Comparison of ENCODE assay signal across 8 cellular contexts in the genomic region with DNA sequence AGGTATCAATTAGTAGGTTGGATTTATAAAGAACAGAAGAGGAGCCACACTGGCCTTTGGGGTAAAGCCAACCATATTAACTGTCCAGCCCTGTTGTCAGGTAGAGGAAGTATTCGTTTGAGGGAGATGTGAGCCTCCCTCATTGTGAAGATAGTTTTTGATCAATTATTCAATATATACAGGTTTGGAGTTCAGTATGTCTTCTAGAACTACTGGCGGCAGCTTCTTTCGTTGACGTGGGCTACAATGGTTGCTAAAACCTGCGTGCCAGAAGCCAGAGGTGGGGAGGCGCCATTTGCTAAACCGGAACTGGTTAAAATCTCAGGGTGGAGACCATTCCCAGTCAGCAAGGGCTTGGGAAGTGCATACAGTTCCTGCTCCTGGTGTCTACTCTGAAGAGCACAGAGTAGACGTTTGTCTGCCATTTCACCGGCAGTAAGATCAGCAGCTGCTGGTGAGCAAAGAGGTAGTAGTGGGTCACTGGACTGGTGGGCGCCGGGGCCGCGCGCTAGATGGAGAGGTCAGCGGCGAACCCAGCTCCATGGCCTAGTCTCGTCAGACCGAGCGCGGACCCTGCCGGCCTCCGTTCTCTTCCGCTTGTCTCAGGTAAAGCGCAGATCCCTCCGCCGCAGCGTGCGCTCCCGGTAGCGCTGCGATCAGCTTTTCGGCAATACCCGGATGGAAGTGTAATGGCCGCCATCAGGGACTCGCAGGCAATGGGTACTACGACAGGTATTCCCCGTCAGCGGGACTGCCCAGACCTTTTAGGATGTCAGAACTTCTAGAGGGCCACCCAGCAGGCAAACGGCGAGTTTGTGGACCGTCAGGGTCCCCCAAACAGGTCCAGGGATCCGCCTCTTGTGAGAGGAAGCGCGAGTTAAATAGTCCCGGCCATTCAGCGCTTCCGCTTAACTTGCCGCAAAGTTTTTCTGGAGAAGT.
DNase-seq lines count a peak whose midpoint lies in the region; ATAC-seq, FAIRE-seq and TF ChIP-seq lines count a peak whose summit lies in the region.

Gene ZNF518A, plus strand, starts transcription at position 911 of the 939 bp plus-strand sequence. CDS start 26,026 bp downstream, outside the sequence.

- ATAC-seq in HG02943 (IDR thresholded peaks at IDR 0.05; ENCODE audit: low read depth, unreplicated experiment), result peak; percentile 75

- in situ Hi-C loops in astrocyte of the cerebellum (cut with HindIII; ENCODE audit: low sequenced_read_pairs), result no loop called here

- FAIRE-seq in GM18507 (lab: Jason Lieb, UNC), result peak; percentile 98

- H3K4me3 ChIP-seq in astrocyte of the cerebellum (ENCODE audit: low read depth, low read length), result peak within 1 kb of the TSS; percentile 69

- DNase-seq in GM18507 (ENCODE audit: extremely low spot score, insufficient read length, low read depth) (peak; percentile 73), NCI-H187 treated with DMSO at 0.1 percent for 48 hours (lab: John Stamatoyannopoulos, UW) (peak; percentile 16), T-helper 9 cell (peak; percentile 77), astrocyte of the cerebellum (ENCODE audit: low read depth) (peak; percentile 95), hippocampal formation (lab: John Stamatoyannopoulos, UW) (peak; percentile 83 to 87), retina (peak; percentile 99), AML-193 (lab: John Stamatoyannopoulos, UW) (no peak)

- no peak for TF ChIP-seq CTCF in astrocyte of the cerebellum (IDR thresholded peaks at IDR 0.05; ENCODE audit: low read depth, low read length, missing control alignments)

Comparison
In these comparisons a context has a peak if more than half of its experiments do, and no peak if none do; other contexts are left out.
1. DNase-seq: peak in GM18507 (single experiment), NCI-H187 treated with DMSO at 0.1 percent for 48 hours (single experiment), T-helper 9 cell (single experiment), astrocyte of the cerebellum (single experiment), hippocampal formation (2 of 2) and retina (single experiment); none in AML-193 (0 of 2).